Comparison of ENCODE assay signal across 8 cellular contexts in genomic region chr7:101099969-101100781, GRCh38. TPM values are rescaled to one million over a fixed set of nuclear protein-coding genes. Genes with fewer than 3 reads are reported as not detected.
A peak's percentile ranks its signal among the peaks of the same experiment; 100 is the strongest.
DNase-seq lines count a peak whose midpoint lies in the region; ATAC-seq lines count a peak whose summit lies in the region.

No MANE protein-coding gene starts in this region.

- no peaks in the 10 kb centered on the region for H3K9me3 ChIP-seq in ES-I3 (ENCODE audit: control insufficient read depth, insufficient read depth, low read length)
- H3K9me3 ChIP-seq in mesodermal cell (ENCODE audit: control insufficient read depth, low read length): no peaks in the 10 kb centered on the region

- H3K4me3 Mint-ChIP-seq in activated CD4-positive, alpha-beta memory T cell treated with anti-CD3 and anti-CD28 coated beads, Interleukin-2, amount 10 ng/mL, durations not matched to agents 7 days and 5 days: no peak overlapping the region

- H3K4me1 ChIP-seq in ES-I3 (ENCODE audit: insufficient read depth, low read length) (peaks cover 28% of the 10 kb centered on the region), mesodermal cell (ENCODE audit: control insufficient read depth, insufficient read depth, low read length, poor library complexity, severe bottlenecking) (peaks cover 25% of the 10 kb centered on the region)

- CTCF ChIA-PET in activated CD4-positive, alpha-beta memory T cell treated with anti-CD3 and anti-CD28 coated beads, Interleukin-2, amount 10 ng/mL, durations not matched to agents 7 days and 5 days (lab: Charles Lee): interaction anchor here (0.6 kb wide), 1 partner anchor 300 kb away, joined by 3 read pairs; no protein-coding TSS in a partner anchor

- no peak for ATAC-seq in HG03442 (IDR thresholded peaks at IDR 0.05; ENCODE audit: unreplicated experiment)
- ATAC-seq in GM21528 (IDR thresholded peaks at IDR 0.05; ENCODE audit: low FRiP score, unreplicated experiment): no peak

- POLR2A ChIA-PET in activated CD4-positive, alpha-beta memory T cell treated with anti-CD3 and anti-CD28 coated beads, Interleukin-2, amount 10 ng/mL, durations not matched to agents 7 days and 5 days (lab: Charles Lee): interaction anchor here (4.7 kb wide), 1 partner anchor 14 kb away, joined by 20 read pairs; the partner anchor contains the start of gene TRIM56

- peaks cover 8% of the 10 kb centered on the region for H3K4me1 Mint-ChIP-seq in activated CD4-positive, alpha-beta memory T cell treated with anti-CD3 and anti-CD28 coated beads, Interleukin-2, amount 10 ng/mL, durations not matched to agents 7 days and 5 days

- H3K9ac ChIP-seq in ES-I3 (ENCODE audit: low read depth, low read length): peak overlapping the region; percentile 20; the same call in 1 of the 2 replicates

- H3K36me3 Mint-ChIP-seq in activated CD4-positive, alpha-beta memory T cell treated with anti-CD3 and anti-CD28 coated beads, Interleukin-2, amount 10 ng/mL, durations not matched to agents 7 days and 5 days (ENCODE audit: low read depth): no peaks in the 10 kb centered on the region

- DNase-seq in NCI-H2171 (lab: John Stamatoyannopoulos, UW): peak; percentile 17
- DNase-seq in activated CD4-positive, alpha-beta memory T cell treated with anti-CD3 and anti-CD28 coated beads, Interleukin-2, amount 10 ng/mL, durations not matched to agents 7 days and 5 days: peak; percentile 57
- peak; percentile 81 for DNase-seq in epithelial cell of prostate (ENCODE audit: low read depth, low spot score)
- peak; percentile 50 for DNase-seq in stimulated activated CD8-positive, alpha-beta memory T cell treated with anti-CD3 and anti-CD28 coated beads, Interleukin-4, amount 100 ng/mL, for 24 hours (ENCODE audit: low read depth)

- no peak overlapping the region for H3K4me3 ChIP-seq in mesodermal cell (ENCODE audit: extremely low read depth, insufficient read depth, low read length, poor library complexity, severe bottlenecking)

- peaks cover 34% of the 10 kb centered on the region for H3K27me3 Mint-ChIP-seq in activated CD4-positive, alpha-beta memory T cell treated with anti-CD3 and anti-CD28 coated beads, Interleukin-2, amount 10 ng/mL, durations not matched to agents 7 days and 5 days

- H3K27ac ChIP-seq in epithelial cell of prostate (peak overlapping the region; percentile 70), mesodermal cell (ENCODE audit: low read depth, low read length, severe bottlenecking) (peak overlapping the region; percentile 96)

- no peaks in the 10 kb centered on the region for H3K36me3 ChIP-seq in ES-I3 (ENCODE audit: insufficient read depth, low read length)
- H3K36me3 ChIP-seq in mesodermal cell (ENCODE audit: control insufficient read depth, insufficient read depth, low read length): no peaks in the 10 kb centered on the region

- 15 to 32% methylated on average over 19 to 24 of the region's 26 CpGs for WGBS in mesodermal cell (ENCODE audit: insufficient coverage in 2 of 2), 2 experiments

- no peaks in the 10 kb centered on the region for H3K9me3 Mint-ChIP-seq in activated CD4-positive, alpha-beta memory T cell treated with anti-CD3 and anti-CD28 coated beads, Interleukin-2, amount 10 ng/mL, durations not matched to agents 7 days and 5 days

- H3K27ac Mint-ChIP-seq in activated CD4-positive, alpha-beta memory T cell treated with anti-CD3 and anti-CD28 coated beads, Interleukin-2, amount 10 ng/mL, durations not matched to agents 7 days and 5 days: no peak overlapping the region

RNA-seq across cellular contexts. Expression of gene TRIM56, which starts 14.9 kb away (rescaled TPM):
- total RNA-seq in activated CD4-positive, alpha-beta memory T cell treated with anti-CD3 and anti-CD28 coated beads, Interleukin-2, amount 10 ng/mL, durations not matched to agents 7 days and 5 days: 10 to 100 TPM; 72.6 to 72.7 TPM
- 4.3 TPM for polyA plus RNA-seq in mesodermal cell (2013, experiment 1 of 2)
- polyA plus RNA-seq in mesodermal cell (2013, experiment 2 of 2): 4.8 TPM

RNA-seq across cellular contexts. Expression of gene SERPINE1, which starts 26.7 kb away (rescaled TPM):
- total RNA-seq in activated CD4-positive, alpha-beta memory T cell treated with anti-CD3 and anti-CD28 coated beads, Interleukin-2, amount 10 ng/mL, durations not matched to agents 7 days and 5 days: under 1 TPM; 0.23 to 0.28 TPM
- 150 TPM for polyA plus RNA-seq in mesodermal cell (2013, experiment 1 of 2)
- 117 TPM for polyA plus RNA-seq in mesodermal cell (2013, experiment 2 of 2)

RNA-seq across cellular contexts. Expression of gene AP1S1, which starts 54.1 kb away (rescaled TPM):
- total RNA-seq in activated CD4-positive, alpha-beta memory T cell treated with anti-CD3 and anti-CD28 coated beads, Interleukin-2, amount 10 ng/mL, durations not matched to agents 7 days and 5 days: 10 to 100 TPM; 46.7 to 50.0 TPM
- polyA plus RNA-seq in mesodermal cell (2013, experiment 1 of 2): 98.7 TPM
- 82.7 TPM for polyA plus RNA-seq in mesodermal cell (2013, experiment 2 of 2)

Comparison
In these comparisons a context has a peak if more than half of its experiments do, and no peak if none do; other contexts are left out.
1. DNase-seq: peak in every context shown above with its lines; median percentile 81 in epithelial cell of prostate; 57 in activated CD4-positive, alpha-beta memory T cell treated with anti-CD3 and anti-CD28 coated beads, Interleukin-2, amount 10 ng/mL, durations not matched to agents 7 days and 5 days; 50 in stimulated activated CD8-positive, alpha-beta memory T cell treated with anti-CD3 and anti-CD28 coated beads, Interleukin-4, amount 100 ng/mL, for 24 hours; 17 in NCI-H2171.